14 cellular contexts compared by ENCODE assay signal in genomic region chr10:50679149-50679548, GRCh38. TPM values are rescaled to one million over a fixed set of nuclear protein-coding genes. Genes with fewer than 3 reads are reported as not detected.
DNase-seq lines count a peak whose midpoint lies in the region; ATAC-seq lines count a peak whose summit lies in the region.
"Had no signal": no experiment of that assay in that cellular context is flagged by ENCODE, and none has a peak within 500 bp of the region (broad histone marks: within the 10 kb centered on the region; RNA-seq: fewer than 3 reads in every experiment).

No MANE protein-coding gene starts in this region.

- H3K9me3 Mint-ChIP-seq in central memory CD8-positive, alpha-beta T cell, result no peaks in the 10 kb centered on the region
- no peaks in the 10 kb centered on the region for H3K9me3 Mint-ChIP-seq in stimulated activated effector memory CD8-positive, alpha-beta T cell treated with anti-CD3 and anti-CD28 coated beads, Interleukin-12 subunit alpha, Interleukin-12 subunit beta, amount 100 ng/mL, for 72 hours
- H3K9me3 Mint-ChIP-seq: CD8-positive, alpha-beta T cell had no signal

- peaks cover 5% of the 10 kb centered on the region for H3K4me1 Mint-ChIP-seq in central memory CD8-positive, alpha-beta T cell
- no peaks in the 10 kb centered on the region for H3K4me1 Mint-ChIP-seq in stimulated activated effector memory CD8-positive, alpha-beta T cell treated with anti-CD3 and anti-CD28 coated beads, Interleukin-12 subunit alpha, Interleukin-12 subunit beta, amount 100 ng/mL, for 72 hours
- H3K4me1 Mint-ChIP-seq: B cell had no signal

- H3K36me3 ChIP-seq in H7 (replicated peaks; ENCODE audit: control insufficient read depth, insufficient read depth, low read length), result no peaks in the 10 kb centered on the region
- H3K36me3 ChIP-seq: BLaER1 treated with 17β-estradiol and CSF1 and Interleukin-3, amounts not matched to agents 10 nM and 100 nM had no signal

- no peaks in the 10 kb centered on the region for H3K36me3 Mint-ChIP-seq in central memory CD8-positive, alpha-beta T cell (ENCODE audit: insufficient read depth)
- H3K36me3 Mint-ChIP-seq in stimulated activated effector memory CD8-positive, alpha-beta T cell treated with anti-CD3 and anti-CD28 coated beads, Interleukin-12 subunit alpha, Interleukin-12 subunit beta, amount 100 ng/mL, for 72 hours, result no peaks in the 10 kb centered on the region
- H3K36me3 Mint-ChIP-seq: CD8-positive, alpha-beta T cell had no signal

- no peak overlapping the region for H3K4me3 ChIP-seq in H7 (ENCODE audit: insufficient read depth, low read depth, low read length)
- H3K4me3 ChIP-seq: BLaER1 treated with 17β-estradiol and CSF1 and Interleukin-3, amounts not matched to agents 10 nM and 100 nM had no signal

- no peak for ATAC-seq in central memory CD8-positive, alpha-beta T cell (replicated peaks; ENCODE audit: extremely low read depth, poor library complexity, severe bottlenecking)
- ATAC-seq in stimulated activated effector memory CD8-positive, alpha-beta T cell treated with anti-CD3 and anti-CD28 coated beads, Interleukin-12 subunit alpha, Interleukin-12 subunit beta, amount 100 ng/mL, for 72 hours, result no peak
- ATAC-seq in HG02884 (IDR thresholded peaks at IDR 0.05; ENCODE audit: unreplicated experiment), result no peak
- ATAC-seq in GM19328 (IDR thresholded peaks at IDR 0.05; ENCODE audit: unreplicated experiment), result no peak
- ATAC-seq: CD8-positive, alpha-beta T cell had no signal

- H3K27me3 Mint-ChIP-seq in central memory CD8-positive, alpha-beta T cell, result no peaks in the 10 kb centered on the region
- H3K27me3 Mint-ChIP-seq: B cell had no signal

- H3K4me3 Mint-ChIP-seq in central memory CD8-positive, alpha-beta T cell, result no peak overlapping the region
- no peak overlapping the region for H3K4me3 Mint-ChIP-seq in stimulated activated effector memory CD8-positive, alpha-beta T cell treated with anti-CD3 and anti-CD28 coated beads, Interleukin-12 subunit alpha, Interleukin-12 subunit beta, amount 100 ng/mL, for 72 hours
- H3K4me3 Mint-ChIP-seq: B cell; CD8-positive, alpha-beta T cell had no signal

- DNase-seq in H7 (peak; percentile 44), iPS-NIHi11 (ENCODE audit: low spot score) (peak; percentile 5), OCI-M2 (lab: John Stamatoyannopoulos, UW; ENCODE audit: unreplicated experiment) (no peak)
- no peak for DNase-seq in central memory CD8-positive, alpha-beta T cell (ENCODE audit: low spot score in 2 of 2)
- DNase-seq in stimulated activated effector memory CD8-positive, alpha-beta T cell treated with anti-CD3 and anti-CD28 coated beads, Interleukin-12 subunit alpha, Interleukin-12 subunit beta, amount 100 ng/mL, for 72 hours (ENCODE audit: low spot score in 2 of 2), result no peak
- DNase-seq: Calu3; CD8-positive, alpha-beta T cell; DMS79 treated with DMSO at 0.1 percent for 48 hours; GF-D8; KG1 had no signal

- H3K27ac Mint-ChIP-seq in central memory CD8-positive, alpha-beta T cell (ENCODE audit: low read depth), result peak overlapping the region; percentile 55
- peak overlapping the region; percentile 78 for H3K27ac Mint-ChIP-seq in stimulated activated effector memory CD8-positive, alpha-beta T cell treated with anti-CD3 and anti-CD28 coated beads, Interleukin-12 subunit alpha, Interleukin-12 subunit beta, amount 100 ng/mL, for 72 hours
- H3K27ac Mint-ChIP-seq: B cell; CD8-positive, alpha-beta T cell had no signal

- no peaks in the 10 kb centered on the region for H3K27me3 ChIP-seq in H7 (ENCODE audit: control insufficient read depth, insufficient read depth, low read length)
- H3K27me3 ChIP-seq: BLaER1 treated with 17β-estradiol and CSF1 and Interleukin-3, amounts not matched to agents 10 nM and 100 nM had no signal

RNA-seq across cellular contexts. Expression of gene SGMS1, which starts 55.4 kb away (rescaled TPM):
- total RNA-seq in H7 (2014; rRNA removed; shearing (Covaris generic)), result 19.4 and 20.1 TPM in 2 replicates

Comparison
In these comparisons a context has a peak if more than half of its experiments do, and no peak if none do; other contexts are left out.
1. DNase-seq: peak in H7 (single experiment) and iPS-NIHi11 (single experiment); none in central memory CD8-positive, alpha-beta T cell (0 of 2), stimulated activated effector memory CD8-positive, alpha-beta T cell treated with anti-CD3 and anti-CD28 coated beads, Interleukin-12 subunit alpha, Interleukin-12 subunit beta, amount 100 ng/mL, for 72 hours (0 of 2) and OCI-M2 (single experiment).